In the genomic region with DNA sequence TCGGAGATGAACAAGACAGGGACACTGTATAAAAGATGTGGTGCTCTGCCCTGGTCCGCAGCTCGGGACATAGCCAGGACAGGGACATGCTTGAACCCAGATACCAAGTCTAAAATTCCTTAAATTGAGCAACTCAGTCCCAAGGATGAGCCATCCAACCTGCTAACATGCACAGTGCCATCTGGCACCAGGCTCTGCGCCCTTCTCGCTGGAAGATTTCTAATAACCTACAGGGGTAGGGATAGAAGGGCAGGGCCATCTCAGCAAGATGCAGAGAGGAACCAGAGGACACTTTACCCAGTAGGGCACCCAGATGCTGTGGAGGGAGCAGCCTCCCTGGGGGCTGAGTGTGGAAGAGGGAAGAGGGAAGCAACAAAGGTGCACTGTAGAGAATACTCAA, we compare ENCODE assay signal across 12 cellular contexts.
A peak's percentile ranks its signal among the peaks of the same experiment; 100 is the strongest.
DNase-seq lines count a peak whose midpoint lies in the region; ATAC-seq and TF ChIP-seq lines count a peak whose summit lies in the region.
"Had no signal": no experiment of that assay in that cellular context is flagged by ENCODE, and none has a peak within 500 bp of the region (broad histone marks: within the 10 kb centered on the region; RNA-seq: fewer than 3 reads in every experiment).

No MANE protein-coding gene starts in this region.

- peak overlapping the region; percentile 73 to 94 for H3K27ac ChIP-seq in esophagus (ENCODE audit: low read depth in 2 of 2, low read length in 1 of 2)
- peak overlapping the region; percentile 99 for H3K27ac ChIP-seq in substantia nigra (ENCODE audit: low read depth, low read length, poor library complexity, severe bottlenecking)
- H3K27ac ChIP-seq: colonic mucosa, parathyroid adenoma had no signal

- H3K27ac Mint-ChIP-seq in activated CD4-positive, alpha-beta T cell treated with anti-CD3 and anti-CD28 coated beads, Interleukin-2, amount 10 ng/mL, durations not matched to agents 7 days and 5 days: peak overlapping the region; percentile 89
- peak overlapping the region; percentile 93 for H3K27ac Mint-ChIP-seq in T-helper 17 cell

- no peaks in the 10 kb centered on the region for H3K27me3 Mint-ChIP-seq in activated CD4-positive, alpha-beta T cell treated with anti-CD3 and anti-CD28 coated beads, Interleukin-2, amount 10 ng/mL, durations not matched to agents 7 days and 5 days
- H3K27me3 Mint-ChIP-seq in T-helper 17 cell: no peaks in the 10 kb centered on the region

- H3K4me3 ChIP-seq in esophagus (ENCODE audit: low read depth in 1 of 2, low read length in 2 of 2) (no peak overlapping the region), BE2C (ENCODE audit: low read depth, low read length) (no peak overlapping the region)
- H3K4me3 ChIP-seq: colonic mucosa had no signal

- peaks cover 87% of the 10 kb centered on the region for H3K4me1 Mint-ChIP-seq in activated CD4-positive, alpha-beta T cell treated with anti-CD3 and anti-CD28 coated beads, Interleukin-2, amount 10 ng/mL, durations not matched to agents 7 days and 5 days
- H3K4me1 Mint-ChIP-seq in T-helper 17 cell: peaks cover 66% of the 10 kb centered on the region

- no peak for DNase-seq in activated CD4-positive, alpha-beta T cell treated with anti-CD3 and anti-CD28 coated beads, Interleukin-2, amount 10 ng/mL, durations not matched to agents 7 days and 5 days
- DNase-seq in activated CD4-positive, alpha-beta T cell treated with anti-CD3 and anti-CD28 coated beads for 4 hours: no peak
- DNase-seq in T-helper 17 cell (no peak), substantia nigra (lab: John Stamatoyannopoulos, UW) (no peak), Ammon's horn (ENCODE audit: low spot score) (no peak), BE2C (no peak)
- DNase-seq: Kasumi-1, SIG-M5 had no signal

- H3K4me1 ChIP-seq in esophagus (ENCODE audit: control insufficient read depth in 2 of 2, insufficient read depth in 2 of 2, low read length in 1 of 2) (peaks cover 15 to 60% of the 10 kb centered on the region in 2 donors), BE2C (no peaks in the 10 kb centered on the region)
- H3K4me1 ChIP-seq: parathyroid adenoma had no signal

- CTCF ChIA-PET in activated CD4-positive, alpha-beta T cell treated with anti-CD3 and anti-CD28 coated beads, Interleukin-2, amount 10 ng/mL, durations not matched to agents 7 days and 5 days (lab: Charles Lee): interaction anchor here (0.7 to 2.1 kb wide), 3 partner anchors 9 to 31 kb away, joined by 3 to 8 read pairs (median 3); no protein-coding TSS in a partner anchor

- TF ChIP-seq CTCF in BE2C (IDR thresholded peaks at IDR 0.05; ENCODE audit: low read depth, low read length): no peak

- H3K36me3 Mint-ChIP-seq in activated CD4-positive, alpha-beta T cell treated with anti-CD3 and anti-CD28 coated beads, Interleukin-2, amount 10 ng/mL, durations not matched to agents 7 days and 5 days (ENCODE audit: low read depth): peaks cover 55% of the 10 kb centered on the region
- H3K36me3 Mint-ChIP-seq in T-helper 17 cell (ENCODE audit: low read depth): no peaks in the 10 kb centered on the region

- ATAC-seq in T-helper 17 cell (no peak), HG03139 (IDR thresholded peaks at IDR 0.05; ENCODE audit: unreplicated experiment) (no peak)

- H3K9me3 ChIP-seq in T-helper 17 cell (ENCODE audit: control insufficient read depth, low read length, poor library complexity, severe bottlenecking) (no peaks in the 10 kb centered on the region), esophagus (ENCODE audit: control insufficient read depth in 2 of 2, insufficient read depth in 1 of 2, low read depth in 1 of 2, low read length in 1 of 2) (no peaks in the 10 kb centered on the region), BE2C (no peaks in the 10 kb centered on the region)
- H3K9me3 ChIP-seq: colonic mucosa had no signal

- H3K27me3 ChIP-seq in esophagus (ENCODE audit: control insufficient read depth in 1 of 2, insufficient read depth in 2 of 2, low read length in 2 of 2) (no peaks in the 10 kb centered on the region), BE2C (no peaks in the 10 kb centered on the region)
- H3K27me3 ChIP-seq: colonic mucosa had no signal

- H3K4me3 Mint-ChIP-seq in activated CD4-positive, alpha-beta T cell treated with anti-CD3 and anti-CD28 coated beads, Interleukin-2, amount 10 ng/mL, durations not matched to agents 7 days and 5 days: no peak overlapping the region
- peak overlapping the region; percentile 60 for H3K4me3 Mint-ChIP-seq in T-helper 17 cell

- no peaks in the 10 kb centered on the region for H3K9me3 Mint-ChIP-seq in activated CD4-positive, alpha-beta T cell treated with anti-CD3 and anti-CD28 coated beads, Interleukin-2, amount 10 ng/mL, durations not matched to agents 7 days and 5 days

- 75 to 83% methylated on average over 5 of the region's 5 CpGs for WGBS in esophagus, 2 donors

- POLR2A ChIA-PET in activated CD4-positive, alpha-beta T cell treated with anti-CD3 and anti-CD28 coated beads, Interleukin-2, amount 10 ng/mL, durations not matched to agents 7 days and 5 days (lab: Charles Lee): no interaction called here

- H3K36me3 ChIP-seq in esophagus (ENCODE audit: control insufficient read depth in 2 of 2, insufficient read depth in 2 of 2, low read length in 1 of 2) (no peaks in the 10 kb centered on the region), BE2C (no peaks in the 10 kb centered on the region)
- H3K36me3 ChIP-seq: colonic mucosa had no signal
